In genomic region chr6:28809947-28810654, GRCh38 we compare ENCODE assay signal across 12 cellular contexts.
A peak's percentile ranks its signal among the peaks of the same experiment; 100 is the strongest.
DNase-seq lines count a peak whose midpoint lies in the region; ATAC-seq, FAIRE-seq and TF ChIP-seq lines count a peak whose summit lies in the region.
"Had no signal": no experiment of that assay in that cellular context is flagged by ENCODE, and none has a peak within 500 bp of the region (broad histone marks: within the 10 kb centered on the region; RNA-seq: fewer than 3 reads in every experiment).

No MANE protein-coding gene starts in this region.

- H3K36me3 Mint-ChIP-seq in nephron (ENCODE audit: low read depth), result no peaks in the 10 kb centered on the region

- TF ChIP-seq CTCF in LNCaP clone FGC (IDR thresholded peaks at IDR 0.05; ENCODE audit: control insufficient read depth, extremely low read depth, insufficient read depth), result peak; percentile 53
- no peak for TF ChIP-seq CTCF in GM12878 (IDR thresholded peaks at IDR 0.05 in 2 of 3, conservative IDR thresholded peaks at IDR 0.05 in 1 of 3; ENCODE audit: control insufficient read depth in 2 of 3, extremely low read depth in 1 of 3, insufficient read depth in 1 of 3, low read depth in 3 of 3, low read length in 3 of 3)
- TF ChIP-seq CTCF in nephron (IDR thresholded peaks at IDR 0.05; ENCODE audit: unreplicated experiment in 3 of 3), result no peak

- no peak for FAIRE-seq in GM12878 (lab: Jason Lieb, UNC)

- no peak for TF ChIP-seq EP300 in GM12878 (IDR thresholded peaks at IDR 0.05; ENCODE audit: borderline replicate concordance in 1 of 2, control insufficient read depth in 1 of 2, low read depth in 2 of 2, low read length in 2 of 2)

- peaks cover 14% of the 10 kb centered on the region for H3K4me1 Mint-ChIP-seq in nephron

- no peak for ATAC-seq in GM12878
- no peak for ATAC-seq in activated CD4-positive, CD25-positive, alpha-beta regulatory T cell treated with anti-CD3 and anti-CD28 coated beads, Interleukin-2, amount 50 U/mL, for 24 hours
- ATAC-seq: T-cell had no signal

- TF ChIP-seq RAD21 in GM12878 (IDR thresholded peaks at IDR 0.05; ENCODE audit: insufficient read depth, low read depth, low read length), result no peak

- no TSS peak for BruUV-seq in GM12878 (replicated peaks; lab: Mats Ljungman, UMichigan)

- in situ Hi-C loops in GM12878 (cut with MboI), result no loop called here

- no peaks in the 10 kb centered on the region for H3K36me3 ChIP-seq in GM12878 (ENCODE audit: control insufficient read depth in 2 of 2, insufficient read depth in 2 of 2, low read length in 1 of 2)

- intact Hi-C loops in GM12878 (cut with micrococcal nuclease; ENCODE audit: unreplicated experiment), result no loop called here

- peak; percentile 10 for DNase-seq in NCI-H2171 treated with DMSO at 0.1 percent for 48 hours (lab: John Stamatoyannopoulos, UW)
- DNase-seq in NCI-H2171 (lab: John Stamatoyannopoulos, UW), result no peak
- DNase-seq in LNCaP clone FGC (ENCODE audit: low read depth), result no peak
- no peak for DNase-seq in GM12878 (ENCODE audit: low read depth, low spot score)
- no peak for DNase-seq in medulla oblongata (ENCODE audit: extremely low spot score)
- no peak for DNase-seq in GM19238 (ENCODE audit: insufficient read length, low spot score)
- DNase-seq: ACHN; central memory CD4-positive, alpha-beta T cell; T-cell had no signal

- no peak overlapping the region for H3K9ac ChIP-seq in GM12878 (ENCODE audit: control insufficient read depth, insufficient read depth, low read length)

- H3K9me3 ChIP-seq in GM12878 (replicated peaks; ENCODE audit: control insufficient read depth, insufficient read depth, low read length), result peaks cover 3% of the 10 kb centered on the region; the same call in 2 of the 3 replicates

- H3K27me3 Mint-ChIP-seq in nephron (ENCODE audit: low read depth), result peaks cover 99% of the 10 kb centered on the region

- H3K27ac Mint-ChIP-seq in nephron, result no peak overlapping the region

- H3K79me2 ChIP-seq in GM12878 (ENCODE audit: control insufficient read depth, insufficient read depth, low read length), result no peaks in the 10 kb centered on the region

- H3K27ac ChIP-seq in GM12878 (ENCODE audit: control insufficient read depth, insufficient read depth), result no peak overlapping the region

- peak overlapping the region; percentile 59 to 64 (median 63) for H3K4me3 Mint-ChIP-seq in nephron
- H3K4me3 Mint-ChIP-seq: T-cell had no signal

- peaks cover 14% of the 10 kb centered on the region for H3K9me3 Mint-ChIP-seq in nephron

- peaks cover 10 to 14% of the 10 kb centered on the region in 2 experiments for H3K27me3 ChIP-seq in GM12878 (replicated peaks in 1 of 2; ENCODE audit: control insufficient read depth in 2 of 2, insufficient read depth in 2 of 2, low read length in 1 of 2)

- H2AFZ ChIP-seq in GM12878 (ENCODE audit: control insufficient read depth, low read depth, low read length), result no peak overlapping the region

- SMC1A ChIA-PET in GM12878 (lab: Charles Lee; ENCODE audit: uncharacterized antibody, unreplicated experiment), result no interaction called here

- peak overlapping the region; percentile 15; the same call in 1 of the 2 replicates for H3K4me2 ChIP-seq in GM12878 (ENCODE audit: control insufficient read depth, insufficient read depth)

- H4K20me1 ChIP-seq in GM12878 (ENCODE audit: control insufficient read depth, insufficient read depth), result no peaks in the 10 kb centered on the region

- RAD21 ChIA-PET in GM12878 (lab: Charles Lee; ENCODE audit: unreplicated experiment), result no interaction called here

- WGBS in GM12878 (ENCODE audit: insufficient coverage, insufficient replicate concordance, low lambda C conversion rate, missing lambda C conversion rate), result 25% methylated on average over 33 of the region's 33 CpGs

- TF ChIP-seq POLR2A in GM12878 (IDR thresholded peaks at IDR 0.05; ENCODE audit: low read depth, low read length), result no peak

- peak overlapping the region; percentile 56 for H3K4me3 ChIP-seq in LNCaP clone FGC (ENCODE audit: low read depth, low read length)
- no peak overlapping the region for H3K4me3 ChIP-seq in GM12878
- H3K4me3 ChIP-seq: lung had no signal

- CTCF ChIA-PET in GM12878 (lab: Yijun Ruan, JAX), result interaction anchor here (0.6 to 1.4 kb wide), 2 partner anchors 206 to 246 kb away, joined by 3 read pairs; no protein-coding TSS in a partner anchor

- POLR2A ChIA-PET in GM12878 (lab: Charles Lee), result no interaction called here

- H3K4me1 ChIP-seq in GM12878 (ENCODE audit: control insufficient read depth, insufficient read depth, low read length), result no peaks in the 10 kb centered on the region

TF ChIP-seq in GM12878, 131 proteins besides CTCF, POLR2A, EP300 and RAD21:
- TF ChIP-seq POLR2AphosphoS2 (IDR thresholded peaks at IDR 0.05; ENCODE audit: low read depth, low read length), result no peak
- TF ChIP-seq ZBTB4 (CRISPR knock-in tag; IDR thresholded peaks at IDR 0.05), result no peak
- TF ChIP-seq RELA (IDR thresholded peaks at IDR 0.05; ENCODE audit: borderline replicate concordance, partially characterized antibody), result no peak
- no peak for TF ChIP-seq ZZZ3 (IDR thresholded peaks at IDR 0.05; ENCODE audit: control insufficient read depth, insufficient read length, low read depth)
- no peak for TF ChIP-seq CBX3 (IDR thresholded peaks at IDR 0.05; ENCODE audit: borderline replicate concordance, low read depth)
- TF ChIP-seq ATF3 (IDR thresholded peaks at IDR 0.05; ENCODE audit: borderline replicate concordance, extremely low read depth, low read depth, low read length), result no peak
- TF ChIP-seq HDAC6 (IDR thresholded peaks at IDR 0.05; ENCODE audit: unreplicated experiment), result no peak
- TF ChIP-seq SIX5 (IDR thresholded peaks at IDR 0.05; ENCODE audit: low read depth, low read length, severe bottlenecking), result no peak
